Comparison of ENCODE assay signal across 14 cellular contexts in the genomic region with DNA sequence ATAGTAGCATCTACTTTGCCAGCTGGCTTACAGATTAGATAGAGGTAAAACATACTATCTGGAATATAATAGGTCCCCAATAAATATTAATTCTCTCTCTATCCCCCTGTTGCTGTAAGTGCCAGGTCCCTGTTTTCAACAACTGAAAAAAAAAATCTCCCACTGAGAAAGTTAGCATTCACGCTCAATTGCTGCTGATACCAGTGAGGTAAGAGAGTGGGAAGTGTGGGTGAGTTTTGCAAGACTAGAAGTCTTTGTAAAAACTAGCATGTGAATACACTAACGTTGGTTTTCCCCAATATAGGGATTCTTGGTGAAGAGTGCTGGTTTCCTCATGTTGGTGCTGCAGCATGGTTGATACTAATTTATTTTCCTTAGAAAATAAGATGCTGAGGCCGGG. TPM values are rescaled to one million over a fixed set of nuclear protein-coding genes. Genes with fewer than 3 reads are reported as not detected.
DNase-seq lines count a peak whose midpoint lies in the region; ATAC-seq and TF ChIP-seq lines count a peak whose summit lies in the region.
"Had no signal": no experiment of that assay in that cellular context is flagged by ENCODE, and none has a peak within 500 bp of the region (broad histone marks: within the 10 kb centered on the region; RNA-seq: fewer than 3 reads in every experiment).

No MANE protein-coding gene starts in this region.

- H3K27ac Mint-ChIP-seq in brain (peak overlapping the region in 3 of 5 experiments; percentile 58 to 93 (median 73)), neural progenitor cell (peak overlapping the region; percentile 50), Caco-2 (ENCODE audit: unreplicated experiment) (no peak overlapping the region)
- H3K27ac Mint-ChIP-seq: CD4-positive, alpha-beta T cell had no signal

- ATAC-seq in omental fat pad (ENCODE audit: low FRiP score), result no peak
- no peak for ATAC-seq in HG03108 (IDR thresholded peaks at IDR 0.05; ENCODE audit: unreplicated experiment)
- ATAC-seq: Panc1 had no signal

- POLR2A ChIA-PET in Caco-2 (lab: Charles Lee), result interaction anchor here (0.7 kb wide), 1 partner anchor 93 kb away, joined by 3 read pairs; no protein-coding TSS in a partner anchor

- H3K9ac ChIP-seq in neural progenitor cell, result no peak overlapping the region

- no peaks in the 10 kb centered on the region for H3K27me3 Mint-ChIP-seq in brain
- no peaks in the 10 kb centered on the region for H3K27me3 Mint-ChIP-seq in neural progenitor cell (ENCODE audit: insufficient read depth, low read depth)
- H3K27me3 Mint-ChIP-seq in Caco-2 (ENCODE audit: insufficient read depth, unreplicated experiment), result no peaks in the 10 kb centered on the region
- H3K27me3 Mint-ChIP-seq: CD4-positive, alpha-beta T cell had no signal

- peaks cover 36% of the 10 kb centered on the region for H3F3A ChIP-seq in neural progenitor cell (ENCODE audit: low read depth)

- H3K4me1 Mint-ChIP-seq in brain, result peaks cover 52% of the 10 kb centered on the region
- peaks cover 43% of the 10 kb centered on the region for H3K4me1 Mint-ChIP-seq in neural progenitor cell
- H3K4me1 Mint-ChIP-seq in Caco-2 (ENCODE audit: low read depth, unreplicated experiment), result peaks cover 7% of the 10 kb centered on the region

- H4K20me1 ChIP-seq in neural progenitor cell (ENCODE audit: low read depth), result no peaks in the 10 kb centered on the region

- DNase-seq in SKM-1 treated with dmso at 0.1 percent for 144 hours (lab: John Stamatoyannopoulos, UW; ENCODE audit: unreplicated experiment) (peak; percentile 37), SKM-1 (lab: John Stamatoyannopoulos, UW; ENCODE audit: unreplicated experiment) (no peak), neural progenitor cell (ENCODE audit: low spot score) (no peak), omental fat pad (ENCODE audit: low spot score) (no peak), Caco-2 (no peak)
- DNase-seq: BE2C; Calu3; CD4-positive, alpha-beta T cell; NCI-H1436; NCI-H2029; NCI-H526 treated with DMSO at 0.1 percent for 48 hours had no signal

- H3K36me3 Mint-ChIP-seq in brain, result no peaks in the 10 kb centered on the region
- no peaks in the 10 kb centered on the region for H3K36me3 Mint-ChIP-seq in neural progenitor cell
- no peaks in the 10 kb centered on the region for H3K36me3 Mint-ChIP-seq in Caco-2 (ENCODE audit: insufficient read depth, unreplicated experiment)

- H3K27me3 ChIP-seq in neural progenitor cell (no peaks in the 10 kb centered on the region), Caco-2 (replicated peaks; ENCODE audit: control insufficient read depth, insufficient read depth, low read length) (no peaks in the 10 kb centered on the region)
- H3K27me3 ChIP-seq: BE2C had no signal

- H3K79me2 ChIP-seq in neural progenitor cell (ENCODE audit: low read depth), result no peaks in the 10 kb centered on the region

- no TSS peak for BruUV-seq in Caco-2 (replicated peaks; lab: Mats Ljungman, UMichigan)

- H3K36me3 ChIP-seq in neural progenitor cell (no peaks in the 10 kb centered on the region), Caco-2 (ENCODE audit: control insufficient read depth, insufficient read depth, low read length) (no peaks in the 10 kb centered on the region)
- H3K36me3 ChIP-seq: BE2C had no signal

- CTCF ChIA-PET in Caco-2 (lab: Charles Lee), result interaction anchor here (0.7 kb wide), 1 partner anchor 9 kb away, joined by 4 read pairs; no protein-coding TSS in a partner anchor

- peaks cover 59% of the 10 kb centered on the region for H3K4me1 ChIP-seq in neural progenitor cell
- no peaks in the 10 kb centered on the region for H3K4me1 ChIP-seq in Caco-2
- H3K4me1 ChIP-seq: BE2C had no signal

- H3K27ac ChIP-seq in neural progenitor cell, result no peak overlapping the region

- H3K4me3 ChIP-seq in neural progenitor cell (no peak overlapping the region), Caco-2 (ENCODE audit: low read depth, low read length) (no peak overlapping the region)

- H2AFZ ChIP-seq in neural progenitor cell (replicated peaks), result no peak overlapping the region

- no peak for TF ChIP-seq CTCF in brain (conservative IDR thresholded peaks at IDR 0.05)
- no peak for TF ChIP-seq CTCF in neural progenitor cell (IDR thresholded peaks at IDR 0.05)
- no peak for TF ChIP-seq CTCF in omental fat pad (IDR thresholded peaks at IDR 0.05)
- TF ChIP-seq CTCF in Caco-2 (IDR thresholded peaks at IDR 0.05; ENCODE audit: insufficient read depth in 1 of 2, low read depth in 1 of 2, low read length in 1 of 2, severe bottlenecking in 1 of 2, unreplicated experiment in 1 of 2), result no peak

- no peaks in the 10 kb centered on the region for H3K9me3 Mint-ChIP-seq in brain
- no peaks in the 10 kb centered on the region for H3K9me3 Mint-ChIP-seq in neural progenitor cell
- H3K9me3 Mint-ChIP-seq in Caco-2 (ENCODE audit: unreplicated experiment), result no peaks in the 10 kb centered on the region
- H3K9me3 Mint-ChIP-seq: CD4-positive, alpha-beta T cell had no signal

- H3K4me2 ChIP-seq in neural progenitor cell, result peak overlapping the region; percentile 5

- no peaks in the 10 kb centered on the region for H3K9me3 ChIP-seq in neural progenitor cell (ENCODE audit: low read depth)
- no peaks in the 10 kb centered on the region for H3K9me3 ChIP-seq in Caco-2
- H3K9me3 ChIP-seq: BE2C had no signal

- no peak overlapping the region for H3K4me3 Mint-ChIP-seq in brain
- no peak overlapping the region for H3K4me3 Mint-ChIP-seq in neural progenitor cell
- no peak overlapping the region for H3K4me3 Mint-ChIP-seq in Caco-2 (ENCODE audit: unreplicated experiment)
- H3K4me3 Mint-ChIP-seq: CD4-positive, alpha-beta T cell had no signal

- intact Hi-C loops in Caco-2 (cut with micrococcal nuclease; ENCODE audit: unreplicated experiment), result no loop called here

RNA-seq across cellular contexts. Expression of a gene that starts 11.7 kb away (rescaled TPM):
- 9.4 TPM for polyA plus RNA-seq in brain (ENCODE audit: insufficient read depth, low read depth, low replicate concordance)
- total RNA-seq in neural progenitor cell (ENCODE audit: low replicate concordance) (83.9 and 125 TPM in 2 replicates), omental fat pad (10 to 100 TPM; 60.3 to 84.2 (median 64.3) TPM), Caco-2 (2022) (87.7 and 93.1 TPM in 2 replicates)
